17 cellular contexts compared by ENCODE assay signal in the genomic region with DNA sequence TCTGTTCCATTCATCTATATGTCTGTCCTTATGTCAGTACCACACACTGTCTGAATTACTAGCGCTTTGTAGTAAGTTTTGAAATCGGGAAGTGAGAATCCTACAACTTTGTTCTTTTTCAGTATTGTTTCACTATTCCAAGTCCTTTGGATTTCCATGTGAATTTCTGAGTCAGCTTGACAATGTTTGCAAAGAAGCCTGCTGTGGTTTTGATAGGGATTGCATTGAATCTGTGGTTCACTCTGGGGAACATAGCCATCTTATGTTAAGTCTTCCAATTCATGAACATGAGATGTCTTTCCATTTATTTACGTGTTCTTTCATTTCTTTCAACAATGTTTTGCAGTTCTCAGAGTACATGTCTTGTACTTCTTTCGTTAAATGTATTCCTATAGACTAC. TPM values are rescaled to one million over a fixed set of nuclear protein-coding genes. Genes with fewer than 3 reads are reported as not detected.
DNase-seq lines count a peak whose midpoint lies in the region; ATAC-seq, FAIRE-seq and TF ChIP-seq lines count a peak whose summit lies in the region.
"Had no signal": no experiment of that assay in that cellular context is flagged by ENCODE, and none has a peak within 500 bp of the region (broad histone marks: within the 10 kb centered on the region; RNA-seq: fewer than 3 reads in every experiment).

No MANE protein-coding gene starts in this region.

- peak overlapping the region; percentile 90 for H3K4me2 ChIP-seq in A549
- H3K4me2 ChIP-seq in hepatocyte, result no peak overlapping the region

- no peaks in the 10 kb centered on the region for H3K9me3 ChIP-seq in A549
- no peaks in the 10 kb centered on the region for H3K9me3 ChIP-seq in hepatocyte (ENCODE audit: low read depth)
- H3K9me3 ChIP-seq: pancreas, tibial nerve had no signal

- no peaks in the 10 kb centered on the region for H3K9me2 ChIP-seq in hepatocyte (replicated peaks; ENCODE audit: insufficient read depth)

- peaks cover 74% of the 10 kb centered on the region for H3K4me1 ChIP-seq in A549
- H3K4me1 ChIP-seq in hepatocyte (ENCODE audit: insufficient read depth), result peaks cover 17% of the 10 kb centered on the region

- no peaks in the 10 kb centered on the region for H3K79me2 ChIP-seq in hepatocyte

- TF ChIP-seq CTCF in A549 (IDR thresholded peaks at IDR 0.05) (no peak), astrocyte of the cerebellum (IDR thresholded peaks at IDR 0.05; ENCODE audit: low read depth, low read length, missing control alignments) (no peak), hepatocyte (IDR thresholded peaks at IDR 0.05; ENCODE audit: poor library complexity) (no peak)

- H4K20me1 ChIP-seq in hepatocyte (ENCODE audit: insufficient read depth, poor library complexity, severe bottlenecking), result no peaks in the 10 kb centered on the region

- CTCF ChIA-PET in A549 (lab: Yijun Ruan, JAX), result interaction anchor here (4.1 to 15.7 kb wide), 3 partner anchors 15 to 201 kb away, joined by 53 to 548 read pairs (median 78); partner anchors contain the start of gene SLC3A1

- H3K27ac ChIP-seq in A549 (peak overlapping the region; percentile 92 to 96), hepatocyte (peak overlapping the region; percentile 64)
- H3K27ac ChIP-seq: tibial nerve had no signal

- no peak for TF ChIP-seq POLR2A in A549 (IDR thresholded peaks at IDR 0.05; ENCODE audit: low read length)

- WGBS in A549 (ENCODE audit: missing lambda C conversion rate), result 9% methylated on average over 4 of the region's 4 CpGs
- 86% methylated on average over 4 of the region's 4 CpGs for WGBS in hepatocyte (ENCODE audit: low lambda C conversion rate, missing lambda C conversion rate)

- peak overlapping the region; percentile 16; the same call in 1 of the 3 replicates for H3K4me3 ChIP-seq in A549
- no peak overlapping the region for H3K4me3 ChIP-seq in astrocyte of the cerebellum (ENCODE audit: low read depth, low read length)
- H3K4me3 ChIP-seq in hepatocyte, result no peak overlapping the region
- H3K4me3 ChIP-seq: K562, pancreas, tibial nerve had no signal

- H3K27me3 ChIP-seq in hepatocyte, result no peaks in the 10 kb centered on the region
- H3K27me3 ChIP-seq: pancreas, tibial nerve had no signal

- DNase-seq in A549 (ENCODE audit: low read depth in 1 of 2, low spot score in 1 of 2), result peak in 1 of 2 experiments; percentile 77
- peak; percentile 36 for DNase-seq in HS-27A (ENCODE audit: low read depth)
- peak; percentile 79 for DNase-seq in astrocyte of the cerebellum (ENCODE audit: low read depth)
- no peak for DNase-seq in hepatocyte (ENCODE audit: low spot score)
- DNase-seq in NCI-H446 treated with DMSO at 0.1 percent for 48 hours (lab: John Stamatoyannopoulos, UW), result no peak
- DNase-seq in NCI-H510A (lab: John Stamatoyannopoulos, UW), result no peak
- no peak for DNase-seq in NK-92 (lab: John Stamatoyannopoulos, UW; ENCODE audit: unreplicated experiment)
- DNase-seq in NK-92 treated with Interleukin-12 subunit alpha and Interleukin-12 subunit beta, amount 100 ng/mL, for 24 hours (lab: John Stamatoyannopoulos, UW), result no peak
- DNase-seq: DMS153, erythroblast, mesendoderm, NCI-H2029, pancreas, SHP77 treated with DMSO at 0.1 percent for 48 hours had no signal

- TF ChIP-seq EP300 in A549 (IDR thresholded peaks at IDR 0.05), result no peak

- in situ Hi-C loops in astrocyte of the cerebellum (cut with HindIII; ENCODE audit: low sequenced_read_pairs), result no loop called here

- H2AFZ ChIP-seq in hepatocyte, result no peak overlapping the region

- peak; percentile 90 for FAIRE-seq in A549 (lab: Jason Lieb, UNC)
- FAIRE-seq: K562, pancreas had no signal

- POLR2A ChIA-PET in A549 (lab: Yijun Ruan, JAX), result interaction anchor here (0.6 to 0.7 kb wide), 2 partner anchors 12 to 99 kb away, joined by 3 read pairs; no protein-coding TSS in a partner anchor

- no peak for TF ChIP-seq RAD21 in A549 (conservative IDR thresholded peaks at IDR 0.05 in 1 of 2, IDR thresholded peaks at IDR 0.05 in 1 of 2)

- peak in 1 of 2 experiments; percentile 23; a peak in 3 of 6 replicates for ATAC-seq in A549
- ATAC-seq: K562 had no signal

- no peaks in the 10 kb centered on the region for H3K36me3 ChIP-seq in hepatocyte (replicated peaks; ENCODE audit: insufficient read depth, low read depth)
- H3K36me3 ChIP-seq: pancreas, tibial nerve had no signal

TF ChIP-seq in A549, 52 proteins besides CTCF, POLR2A, EP300 and RAD21:
- TF ChIP-seq HOXA7 (CRISPR knock-in tag; IDR thresholded peaks at IDR 0.05) (0 out of 2 replicates have a peak, but pooled peaks have one; percentile 43), BCL3 (IDR thresholded peaks at IDR 0.05) (no peak), CEBPB (IDR thresholded peaks at IDR 0.05) (peak; percentile 29 to 52; a peak in 1 of 4 replicates), FOSL2 (IDR thresholded peaks at IDR 0.05) (no peak), FOSL2 (CRISPR knock-in tag; IDR thresholded peaks at IDR 0.05) (peak; percentile 59)

RNA-seq across cellular contexts. Expression of gene SLC3A1, which starts 15.0 kb away (rescaled TPM):
- polyA plus RNA-seq in A549 (2011; rRNA removed) (7.1 and 7.2 TPM in 2 replicates), A549 (2017; fragmentation: RNase III; extraction: RNeasy Plus Mini Kit Qiagen cat#74134 plus additional on column Dnase treatment) (1.1 to 1.4 TPM (median 1.2 TPM) in 3 replicates), hepatocyte (10.5 and 20.1 TPM in 2 replicates)
- polyA plus RNA-seq in A549 (2012; cell fraction: cytosol; rRNA removed), result 2.1 TPM in 2 replicates
- 0.68 and 1.3 TPM in 2 replicates for polyA plus RNA-seq in A549 (2012; cell fraction: nucleus; rRNA removed)
- 2.6 and 3.0 TPM in 2 replicates for polyA minus RNA-seq in A549 (2011; rRNA and poly(A)+ RNA removed)
- 32.1 and 45.2 TPM in 2 replicates for total RNA-seq in hepatocyte
- total RNA-seq: activated CD8-positive, alpha-beta memory T cell treated with anti-CD3 and anti-CD28 coated beads for 36 hours had no signal

Comparison
In these comparisons a context has a peak if more than half of its experiments do, and no peak if none do; other contexts are left out.
1. DNase-seq: peak in HS-27A (single experiment) and astrocyte of the cerebellum (single experiment); none in hepatocyte (single experiment), NCI-H446 treated with DMSO at 0.1 percent for 48 hours (single experiment), NCI-H510A (single experiment), NK-92 (single experiment) and NK-92 treated with Interleukin-12 subunit alpha and Interleukin-12 subunit beta, amount 100 ng/mL, for 24 hours (single experiment).